9 cellular contexts compared by ENCODE assay signal in the genomic region with DNA sequence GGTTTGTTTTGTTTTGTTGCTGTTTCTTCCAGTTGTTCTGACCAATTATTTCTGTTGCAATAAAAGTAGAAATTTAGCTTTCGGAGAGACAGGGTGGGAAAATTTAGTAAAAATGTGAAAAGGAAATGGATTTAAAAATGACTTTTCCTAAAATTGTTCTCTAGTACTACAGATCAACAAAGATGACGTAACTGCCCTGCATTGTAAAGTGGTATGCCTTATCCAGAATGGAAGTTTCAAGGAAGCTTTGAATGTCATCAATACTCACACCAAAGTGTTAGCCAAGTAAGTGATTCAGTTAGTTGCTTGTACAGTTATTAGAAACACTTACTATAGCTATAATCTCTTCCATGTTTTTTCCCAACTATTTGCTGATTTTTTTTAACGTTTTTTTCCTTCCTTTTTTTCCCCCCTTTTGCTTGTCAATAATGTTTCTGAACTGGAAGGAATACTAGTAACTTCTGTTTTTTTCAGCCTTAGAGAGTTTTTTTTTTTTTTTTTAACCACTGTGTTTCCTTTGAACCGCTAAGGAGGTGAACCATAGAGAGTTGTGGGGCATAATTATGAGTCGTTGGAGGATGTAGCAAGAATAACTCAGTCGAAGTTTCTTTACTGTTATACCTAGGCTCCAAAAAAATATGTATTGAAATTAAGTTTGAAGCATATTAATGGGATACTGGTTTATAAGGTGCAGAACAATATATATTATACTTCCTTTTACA. TPM values are rescaled to one million over a fixed set of nuclear protein-coding genes. Genes with fewer than 3 reads are reported as not detected.
A peak's percentile ranks its signal among the peaks of the same experiment; 100 is the strongest.
DNase-seq lines count a peak whose midpoint lies in the region; ATAC-seq and TF ChIP-seq lines count a peak whose summit lies in the region.
"Had no signal": no experiment of that assay in that cellular context is flagged by ENCODE, and none has a peak within 500 bp of the region (broad histone marks: within the 10 kb centered on the region; RNA-seq: fewer than 3 reads in every experiment).

No MANE protein-coding gene starts in this region.

- no peak for DNase-seq in activated naive CD4-positive, alpha-beta T cell treated with anti-CD3 and anti-CD28 coated beads for 36 hours
- no peak for DNase-seq in activated naive CD4-positive, alpha-beta T cell treated with anti-CD3 and anti-CD28 coated beads, Interleukin-2, amount 50 U/mL, for 16 hours
- DNase-seq in PC-3 (no peak), epithelial cell of esophagus (ENCODE audit: low read depth) (peak; percentile 14), amygdala (lab: John Stamatoyannopoulos, UW) (no peak), stomach (no peak), heart left ventricle (no peak)

- peaks cover 42% of the 10 kb centered on the region for H3K36me3 ChIP-seq in PC-3 (ENCODE audit: low read depth, low read length)
- peaks cover 30 to 48% (median 47%) of the 10 kb centered on the region in 4 donors for H3K36me3 ChIP-seq in stomach
- H3K36me3 ChIP-seq in heart left ventricle: peaks cover 0 to 53% (median 47%) of the 10 kb centered on the region in 9 donors

- H3K27ac ChIP-seq in PC-3 (ENCODE audit: low read length): no peak overlapping the region
- H3K27ac ChIP-seq in stomach: no peak overlapping the region
- no peak overlapping the region for H3K27ac ChIP-seq in heart left ventricle
- H3K27ac ChIP-seq: parathyroid adenoma had no signal

- CTCF ChIA-PET in activated naive CD4-positive, alpha-beta T cell treated with anti-CD3 and anti-CD28 coated beads for 36 hours (lab: Charles Lee): interaction anchor here (1.7 kb wide), 1 partner anchor 33 kb away, joined by 6 read pairs; the partner anchor contains the start of gene PAICS
- CTCF ChIA-PET in PC-3 (lab: Charles Lee): no interaction called here

- no peak for ATAC-seq in PC-3
- peak; percentile 47 for ATAC-seq in stimulated activated memory B cell treated with anti-CD40 and anti-IgM and Interleukin-4, amounts not matched to agents 10 μg/mL and 1 μg/mL and 100 μg/mL, for 72 hours
- ATAC-seq in heart left ventricle: no peak

- peaks cover 19% of the 10 kb centered on the region for H4K20me1 ChIP-seq in PC-3 (ENCODE audit: low read length)

- H3K9me3 Mint-ChIP-seq in activated naive CD4-positive, alpha-beta T cell treated with anti-CD3 and anti-CD28 coated beads for 36 hours: no peaks in the 10 kb centered on the region
- H3K9me3 Mint-ChIP-seq in stimulated activated memory B cell treated with anti-CD40 and anti-IgM and Interleukin-4, amounts not matched to agents 10 μg/mL and 1 μg/mL and 100 μg/mL, for 72 hours: no peaks in the 10 kb centered on the region

- peak overlapping the region; percentile 87; the same call in 1 of the 2 replicates for H3K9ac ChIP-seq in PC-3 (ENCODE audit: low read length)
- H3K9ac ChIP-seq: parathyroid adenoma had no signal

- no peaks in the 10 kb centered on the region for H3F3A ChIP-seq in PC-3 (ENCODE audit: low read length, unreplicated experiment)

- intact Hi-C loops in activated naive CD4-positive, alpha-beta T cell treated with anti-CD3 and anti-CD28 coated beads for 36 hours (cut with micrococcal nuclease): loop anchor here (5.0 to 10.0 kb wide), 2 partner anchors 185 to 522 kb away; partner anchors contain the start of gene CEP135
- intact Hi-C loops in PC-3 (cut with micrococcal nuclease) (no loop called here), stomach (cut with DNase I; ENCODE audit: low total_unique reads) (no loop called here), heart left ventricle (cut with DNase I) (loop anchor here in 2 of 10 donors (5.0 kb wide), 2 partner anchors 42 to 47 kb away; no protein-coding TSS in a partner anchor)

- H3K36me3 Mint-ChIP-seq in activated naive CD4-positive, alpha-beta T cell treated with anti-CD3 and anti-CD28 coated beads for 36 hours (ENCODE audit: low read depth): peaks cover 47% of the 10 kb centered on the region
- peaks cover 35% of the 10 kb centered on the region for H3K36me3 Mint-ChIP-seq in stimulated activated memory B cell treated with anti-CD40 and anti-IgM and Interleukin-4, amounts not matched to agents 10 μg/mL and 1 μg/mL and 100 μg/mL, for 72 hours

- no TSS peak for BruUV-seq in PC-3 (replicated peaks; lab: Mats Ljungman, UMichigan)

- H3K4me3 ChIP-seq in PC-3 (ENCODE audit: low read length) (peak overlapping the region; percentile 86), epithelial cell of esophagus (ENCODE audit: low read length) (no peak overlapping the region), stomach (no peak overlapping the region), heart left ventricle (peak overlapping the region in 2 of 12 donors; percentile 81 to 82)

- peak overlapping the region; percentile 89 for H3K4me2 ChIP-seq in PC-3 (ENCODE audit: low read length)

- H3K9me2 ChIP-seq in PC-3 (replicated peaks; ENCODE audit: low read length): no peaks in the 10 kb centered on the region

- H3K9me3 ChIP-seq in PC-3 (ENCODE audit: low read length) (no peaks in the 10 kb centered on the region), stomach (no peaks in the 10 kb centered on the region), heart left ventricle (no peaks in the 10 kb centered on the region)

- H2AFZ ChIP-seq in PC-3 (ENCODE audit: low read length): no peak overlapping the region
- H2AFZ ChIP-seq: parathyroid adenoma had no signal

- H3K4me1 Mint-ChIP-seq in activated naive CD4-positive, alpha-beta T cell treated with anti-CD3 and anti-CD28 coated beads for 36 hours (ENCODE audit: low read depth): peaks cover 26% of the 10 kb centered on the region
- H3K4me1 Mint-ChIP-seq in stimulated activated memory B cell treated with anti-CD40 and anti-IgM and Interleukin-4, amounts not matched to agents 10 μg/mL and 1 μg/mL and 100 μg/mL, for 72 hours: peaks cover 47% of the 10 kb centered on the region

- H3K27me3 ChIP-seq in PC-3 (ENCODE audit: low read length): no peaks in the 10 kb centered on the region
- H3K27me3 ChIP-seq in stomach: no peaks in the 10 kb centered on the region
- H3K27me3 ChIP-seq in heart left ventricle: no peaks in the 10 kb centered on the region

- TF ChIP-seq POLR2A in stomach (IDR thresholded peaks at IDR 0.05) (no peak), heart left ventricle (IDR thresholded peaks at IDR 0.05) (no peak)

- H3K79me2 ChIP-seq in PC-3 (ENCODE audit: low read length): peaks cover 66% of the 10 kb centered on the region

- TF ChIP-seq EP300 in stomach (IDR thresholded peaks at IDR 0.05): no peak

- TF ChIP-seq CTCF in PC-3 (conservative IDR thresholded peaks at IDR 0.05; ENCODE audit: low read depth, low read length): no peak
- no peak for TF ChIP-seq CTCF in epithelial cell of esophagus (IDR thresholded peaks at IDR 0.05; ENCODE audit: insufficient read depth, low read depth, low read length, missing control alignments)
- TF ChIP-seq CTCF in stomach (IDR thresholded peaks at IDR 0.05): no peak
- TF ChIP-seq CTCF in heart left ventricle (IDR thresholded peaks at IDR 0.05): no peak

- POLR2A ChIA-PET in PC-3 (lab: Charles Lee; ENCODE audit: unreplicated experiment): no interaction called here

- H3K27ac Mint-ChIP-seq in activated naive CD4-positive, alpha-beta T cell treated with anti-CD3 and anti-CD28 coated beads for 36 hours: no peak overlapping the region
- peak overlapping the region; percentile 24 for H3K27ac Mint-ChIP-seq in stimulated activated memory B cell treated with anti-CD40 and anti-IgM and Interleukin-4, amounts not matched to agents 10 μg/mL and 1 μg/mL and 100 μg/mL, for 72 hours

- H3K4me1 ChIP-seq in PC-3 (ENCODE audit: insufficient read depth, low read length) (peaks cover 26% of the 10 kb centered on the region), stomach (peaks cover 24 to 41% (median 30%) of the 10 kb centered on the region in 4 donors), heart left ventricle (peaks cover 3 to 44% (median 31%) of the 10 kb centered on the region in 12 donors)

- H3K27me3 Mint-ChIP-seq in activated naive CD4-positive, alpha-beta T cell treated with anti-CD3 and anti-CD28 coated beads for 36 hours (ENCODE audit: low read depth): no peaks in the 10 kb centered on the region
- no peaks in the 10 kb centered on the region for H3K27me3 Mint-ChIP-seq in stimulated activated memory B cell treated with anti-CD40 and anti-IgM and Interleukin-4, amounts not matched to agents 10 μg/mL and 1 μg/mL and 100 μg/mL, for 72 hours

- 66 to 74% (median 69%) methylated on average over 6 of the region's 6 CpGs for WGBS in stomach, 5 donors
- 70 to 78% (median 74%) methylated on average over 6 of the region's 6 CpGs for WGBS in heart left ventricle, 4 donors

- peak overlapping the region; percentile 25 for H3K4me3 Mint-ChIP-seq in activated naive CD4-positive, alpha-beta T cell treated with anti-CD3 and anti-CD28 coated beads for 36 hours
- peak overlapping the region; percentile 61 for H3K4me3 Mint-ChIP-seq in stimulated activated memory B cell treated with anti-CD40 and anti-IgM and Interleukin-4, amounts not matched to agents 10 μg/mL and 1 μg/mL and 100 μg/mL, for 72 hours

RNA-seq across cellular contexts. Expression of gene SRP72, which starts 2.2 kb away (rescaled TPM):
- 100 to 1,000 TPM; 200 to 212 TPM for total RNA-seq in activated naive CD4-positive, alpha-beta T cell treated with anti-CD3 and anti-CD28 coated beads for 36 hours
- 102 and 118 TPM in 2 replicates for total RNA-seq in PC-3 (2014; rRNA removed)
- total RNA-seq in stomach: 10 to 100 TPM; 28.4 to 63.7 (median 44.2) TPM
- polyA plus RNA-seq in stomach: 10 to 100 TPM; 28.9 to 39.9 (median 30.0) TPM
- 10 to 100 TPM; 35.1 to 66.8 (median 41.7) TPM for total RNA-seq in heart left ventricle
- 10 to 100 TPM; 14.1 to 49.9 TPM for polyA plus RNA-seq in heart left ventricle

RNA-seq across cellular contexts. Expression of gene PAICS, which starts 33.6 kb away (rescaled TPM):
- 100 to 1,000 TPM; 361 to 370 TPM for total RNA-seq in activated naive CD4-positive, alpha-beta T cell treated with anti-CD3 and anti-CD28 coated beads for 36 hours
- total RNA-seq in PC-3 (2014; rRNA removed) (160 and 172 TPM in 2 replicates), stomach (10 to 100 TPM in 2 of 5 donors, 1 to 10 TPM in 3; 2.3 to 27.2 (median 8.9) TPM), heart left ventricle (10 to 100 TPM; 11.8 to 32.2 (median 26.5) TPM)
- polyA plus RNA-seq in stomach (10 to 100 TPM; 17.3 to 32.8 (median 21.3) TPM), heart left ventricle (10 to 100 TPM; 20.4 to 55.5 TPM)

RNA-seq across cellular contexts. Expression of gene PPAT, which starts 34.2 kb away (rescaled TPM):
- total RNA-seq in activated naive CD4-positive, alpha-beta T cell treated with anti-CD3 and anti-CD28 coated beads for 36 hours: 10 to 100 TPM; 35.2 to 40.6 TPM
- total RNA-seq in PC-3 (2014; rRNA removed) (31.7 and 35.9 TPM in 2 replicates), stomach (10 to 100 TPM in 1 of 5 donors, 1 to 10 TPM in 3, not detected in 1; 1.3 to 13.6 (median 7.3) TPM), heart left ventricle (1 to 10 TPM; 2.1 to 6.5 (median 3.7) TPM)
- polyA plus RNA-seq in stomach (1 to 10 TPM; 2.4 to 3.2 (median 2.9) TPM), heart left ventricle (1 to 10 TPM in 1 of 2 donors, under 1 TPM in 1; 0.65 to 5.1 TPM)

RNA-seq across cellular contexts. Expression of gene ARL9, which starts 35.9 kb away (rescaled TPM):
- total RNA-seq in activated naive CD4-positive, alpha-beta T cell treated with anti-CD3 and anti-CD28 coated beads for 36 hours: under 1 TPM; 0.21 to 0.27 TPM
- total RNA-seq in PC-3 (2014; rRNA removed): 0.29 and 0.51 TPM in 2 replicates
- total RNA-seq in stomach: under 1 TPM in 1 of 5 donors, not detected in 4; 0.55 TPM
- polyA plus RNA-seq in stomach: under 1 TPM in 2 of 3 donors, not detected in 1; 0.25 to 0.50 TPM
- total RNA-seq in heart left ventricle: under 1 TPM in 1 of 9 donors, not detected in 8; 0.21 TPM
- polyA plus RNA-seq in heart left ventricle: under 1 TPM in 1 of 2 donors, not detected in 1; 0.03 TPM
